In the genomic region with DNA sequence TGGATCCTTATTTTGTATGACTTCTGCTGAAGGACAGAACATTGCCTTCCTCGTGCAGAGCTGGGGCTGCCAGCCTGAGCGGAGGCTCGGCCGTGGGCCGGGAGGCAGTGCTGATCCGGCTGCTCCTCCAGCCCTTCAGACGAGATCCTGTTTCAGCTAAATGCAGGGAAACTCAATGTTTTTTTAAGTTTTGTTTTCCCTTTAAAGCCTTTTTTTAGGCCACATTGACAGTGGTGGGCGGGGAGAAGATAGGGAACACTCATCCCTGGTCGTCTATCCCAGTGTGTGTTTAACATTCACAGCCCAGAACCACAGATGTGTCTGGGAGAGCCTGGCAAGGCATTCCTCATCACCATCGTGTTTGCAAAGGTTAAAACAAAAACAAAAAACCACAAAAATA, we compare ENCODE assay signal across 19 cellular contexts. TPM values are rescaled to one million over a fixed set of nuclear protein-coding genes. Genes with fewer than 3 reads are reported as not detected.
DNase-seq lines count a peak whose midpoint lies in the region; ATAC-seq and TF ChIP-seq lines count a peak whose summit lies in the region.
"Had no signal": no experiment of that assay in that cellular context is flagged by ENCODE, and none has a peak within 500 bp of the region (broad histone marks: within the 10 kb centered on the region; RNA-seq: fewer than 3 reads in every experiment).

No MANE protein-coding gene starts in this region.

- no peak for TF ChIP-seq POLR2A in right lobe of liver (IDR thresholded peaks at IDR 0.05)

- intact Hi-C loops in right lobe of liver (cut with DNase I): no loop called here

- no peak for TF ChIP-seq CTCF in right lobe of liver (IDR thresholded peaks at IDR 0.05)

- H3K27ac ChIP-seq in cingulate gyrus (ENCODE audit: low read depth, low read length): peak overlapping the region; percentile 72
- peak overlapping the region; percentile 33 for H3K27ac ChIP-seq in temporal lobe (ENCODE audit: low read depth, low read length)
- H3K27ac ChIP-seq in right lobe of liver: no peak overlapping the region
- H3K27ac ChIP-seq: HL-60 had no signal

- WGBS in right lobe of liver (ENCODE audit: insufficient coverage, low coverage, low lambda C conversion rate, missing lambda C conversion rate): 86% methylated on average over 10 of the region's 10 CpGs

- no peaks in the 10 kb centered on the region for H3K27me3 ChIP-seq in right lobe of liver

- peaks cover 0 to 63% (median 29%) of the 10 kb centered on the region in 4 donors for H3K36me3 ChIP-seq in right lobe of liver

- no peak overlapping the region for H3K4me3 ChIP-seq in right lobe of liver

- no peaks in the 10 kb centered on the region for H3K4me1 ChIP-seq in right lobe of liver

- ATAC-seq in HG03139 (IDR thresholded peaks at IDR 0.05; ENCODE audit: unreplicated experiment): no peak
- no peak for ATAC-seq in HG02678 (IDR thresholded peaks at IDR 0.05; ENCODE audit: unreplicated experiment)
- no peak for ATAC-seq in right lobe of liver
- no peak for ATAC-seq in esophagus mucosa
- ATAC-seq: naive thymus-derived CD8-positive, alpha-beta T cell; T-cell had no signal

- DNase-seq in GM04504 (ENCODE audit: low read depth): peak; percentile 65
- peak; percentile 47 for DNase-seq in middle frontal gyrus (ENCODE audit: extremely low spot score, low spot score)
- DNase-seq in right lobe of liver: no peak
- DNase-seq: activated CD4-positive, alpha-beta T cell treated with anti-CD3 and anti-CD28 coated beads, Interleukin-2, amount 50 U/mL, for 48 hours; activated naive CD4-positive, alpha-beta T cell treated with anti-CD3 and anti-CD28 coated beads for 36 hours; Calu3; islet precursor cell; naive thymus-derived CD8-positive, alpha-beta T cell; NCI-H2029; NCI-H510A treated with DMSO at 0.1 percent for 48 hours; SHP77; stimulated activated naive CD4-positive, alpha-beta T cell treated with Interleukin-2 at 50 U/mL for 16 hours; T-cell had no signal

- H3K9me3 ChIP-seq in right lobe of liver: no peaks in the 10 kb centered on the region

RNA-seq across cellular contexts. Expression of a gene that starts 27.5 kb away (rescaled TPM):
- total RNA-seq in temporal lobe: 49.7 TPM
- 10 to 100 TPM; 12.7 to 22.5 (median 17.6) TPM for total RNA-seq in right lobe of liver
- total RNA-seq in esophagus mucosa: 23.4 TPM

Comparison
In these comparisons a context has a peak if more than half of its experiments do, and no peak if none do; other contexts are left out.
1. DNase-seq: peak in GM04504 (single experiment) and middle frontal gyrus (single experiment); none in right lobe of liver (0 of 3).
2. H3K27ac ChIP-seq: peak in cingulate gyrus (single experiment) and temporal lobe (single experiment); none in right lobe of liver (0 of 3).